ENCODE assay signal across 16 cellular contexts in genomic region chr5:80156156-80156555, GRCh38.
A peak's percentile ranks its signal among the peaks of the same experiment; 100 is the strongest.
DNase-seq lines count a peak whose midpoint lies in the region; ATAC-seq and TF ChIP-seq lines count a peak whose summit lies in the region.
"Had no signal": no experiment of that assay in that cellular context is flagged by ENCODE, and none has a peak within 500 bp of the region (broad histone marks: within the 10 kb centered on the region; RNA-seq: fewer than 3 reads in every experiment).

No MANE protein-coding gene starts in this region.

- H4K20me1 ChIP-seq in DND-41 (ENCODE audit: insufficient read depth, low read length): no peaks in the 10 kb centered on the region

- CTCF ChIA-PET in AG04449 (lab: Yijun Ruan, JAX): interaction anchor here (0.8 to 1.3 kb wide), 2 partner anchors 15 to 65 kb away, joined by 3 to 4 read pairs; no protein-coding TSS in a partner anchor

- H3K27me3 Mint-ChIP-seq in activated naive CD8-positive, alpha-beta T cell treated with anti-CD3 and anti-CD28 coated beads for 36 hours: no peaks in the 10 kb centered on the region
- H3K27me3 Mint-ChIP-seq in activated CD4-positive, alpha-beta T cell treated with anti-CD3 and anti-CD28 coated beads, Interleukin-2, amount 10 ng/mL, durations not matched to agents 24 days and 14 days: no peaks in the 10 kb centered on the region
- H3K27me3 Mint-ChIP-seq: activated CD4-positive, alpha-beta T cell treated with anti-CD3 and anti-CD28 coated beads for 36 hours had no signal

- intact Hi-C loops in testis (cut with DNase I; ENCODE audit: low total_unique reads): no loop called here
- intact Hi-C loops in activated CD4-positive, alpha-beta T cell treated with anti-CD3 and anti-CD28 coated beads, Interleukin-2, amount 10 ng/mL, durations not matched to agents 24 days and 14 days (cut with micrococcal nuclease): no loop called here

- no peak overlapping the region for H3K4me3 Mint-ChIP-seq in activated naive CD8-positive, alpha-beta T cell treated with anti-CD3 and anti-CD28 coated beads for 36 hours
- no peak overlapping the region for H3K4me3 Mint-ChIP-seq in activated CD4-positive, alpha-beta T cell treated with anti-CD3 and anti-CD28 coated beads, Interleukin-2, amount 10 ng/mL, durations not matched to agents 24 days and 14 days
- H3K4me3 Mint-ChIP-seq: activated CD4-positive, alpha-beta T cell treated with anti-CD3 and anti-CD28 coated beads for 36 hours; T-helper 2 cell treated with Interferon-gamma antibody and Interleukin-4, amounts not matched to agents 5 μg/mL and 100 μg/mL, for 36 hours had no signal

- peaks cover 68% of the 10 kb centered on the region for H3K36me3 ChIP-seq in DND-41 (ENCODE audit: insufficient read depth, low read length)
- H3K36me3 ChIP-seq in mesodermal cell (ENCODE audit: control insufficient read depth, insufficient read depth, low read length): peaks cover 16% of the 10 kb centered on the region
- no peaks in the 10 kb centered on the region for H3K36me3 ChIP-seq in testis (ENCODE audit: low read depth, missing control alignments)

- no peak overlapping the region for H3K4me3 ChIP-seq in AG04449 (ENCODE audit: low read depth, low read length)
- no peak overlapping the region for H3K4me3 ChIP-seq in DND-41 (ENCODE audit: low read depth in 1 of 2, low read length in 2 of 2)
- no peak overlapping the region for H3K4me3 ChIP-seq in mesodermal cell (ENCODE audit: extremely low read depth, insufficient read depth, low read length, poor library complexity, severe bottlenecking)
- H3K4me3 ChIP-seq in testis: no peak overlapping the region

- H3K36me3 Mint-ChIP-seq in activated naive CD8-positive, alpha-beta T cell treated with anti-CD3 and anti-CD28 coated beads for 36 hours: peaks cover 42% of the 10 kb centered on the region
- peaks cover 68% of the 10 kb centered on the region for H3K36me3 Mint-ChIP-seq in activated CD4-positive, alpha-beta T cell treated with anti-CD3 and anti-CD28 coated beads, Interleukin-2, amount 10 ng/mL, durations not matched to agents 24 days and 14 days (ENCODE audit: low read depth)

- H2AFZ ChIP-seq in DND-41 (ENCODE audit: low read depth, low read length): no peak overlapping the region

- no peak for ATAC-seq in DND-41 (ENCODE audit: insufficient read depth, low read depth)
- ATAC-seq in GM21723 (IDR thresholded peaks at IDR 0.05; ENCODE audit: unreplicated experiment): no peak
- ATAC-seq: activated CD4-positive, alpha-beta T cell treated with anti-CD3 and anti-CD28 coated beads for 36 hours; left colon had no signal

- H3K4me1 Mint-ChIP-seq in activated naive CD8-positive, alpha-beta T cell treated with anti-CD3 and anti-CD28 coated beads for 36 hours: peaks cover 61% of the 10 kb centered on the region
- peaks cover 22% of the 10 kb centered on the region for H3K4me1 Mint-ChIP-seq in activated CD4-positive, alpha-beta T cell treated with anti-CD3 and anti-CD28 coated beads, Interleukin-2, amount 10 ng/mL, durations not matched to agents 24 days and 14 days

- TF ChIP-seq POLR2A in testis (IDR thresholded peaks at IDR 0.05): no peak

- no peaks in the 10 kb centered on the region for H3K79me2 ChIP-seq in DND-41 (ENCODE audit: insufficient read depth, low read length)

- TF ChIP-seq CTCF in AG04449 (IDR thresholded peaks at IDR 0.05; ENCODE audit: insufficient read depth, low read length, missing control alignments) (no peak), DND-41 (IDR thresholded peaks at IDR 0.05; ENCODE audit: borderline replicate concordance, extremely low read depth, low read length, poor library complexity, severe bottlenecking) (no peak), testis (IDR thresholded peaks at IDR 0.05) (no peak)

- no peak overlapping the region for H3K9ac ChIP-seq in DND-41 (ENCODE audit: low read depth, low read length)

- POLR2A ChIA-PET in AG04449 (lab: Yijun Ruan, JAX): no interaction called here

- H3K27ac ChIP-seq in DND-41 (ENCODE audit: low read length) (0 out of 2 replicates have a peak overlapping the region, but pooled peaks have one; percentile 43), mesodermal cell (ENCODE audit: low read depth, low read length, severe bottlenecking) (peak overlapping the region; percentile 71), testis (no peak overlapping the region)
- H3K27ac ChIP-seq: HL-60 had no signal

- WGBS in mesodermal cell (ENCODE audit: insufficient coverage in 2 of 2), 2 experiments: 29 to 63% methylated on average over 2 to 3 of the region's 5 CpGs
- WGBS in testis, 2 donors: 40 to 48% methylated on average over 5 of the region's 5 CpGs

- H3K4me2 ChIP-seq in DND-41 (ENCODE audit: insufficient read depth, low read length): no peak overlapping the region

- no peaks in the 10 kb centered on the region for H3K9me3 ChIP-seq in DND-41 (ENCODE audit: insufficient read depth, low read length, severe bottlenecking)
- no peaks in the 10 kb centered on the region for H3K9me3 ChIP-seq in mesodermal cell (ENCODE audit: control insufficient read depth, low read length)
- no peaks in the 10 kb centered on the region for H3K9me3 ChIP-seq in testis

- H3K9me3 Mint-ChIP-seq in activated naive CD8-positive, alpha-beta T cell treated with anti-CD3 and anti-CD28 coated beads for 36 hours: no peaks in the 10 kb centered on the region
- no peaks in the 10 kb centered on the region for H3K9me3 Mint-ChIP-seq in activated CD4-positive, alpha-beta T cell treated with anti-CD3 and anti-CD28 coated beads, Interleukin-2, amount 10 ng/mL, durations not matched to agents 24 days and 14 days
- H3K9me3 Mint-ChIP-seq: T-helper 2 cell treated with Interferon-gamma antibody and Interleukin-4, amounts not matched to agents 5 μg/mL and 100 μg/mL, for 36 hours had no signal

- DNase-seq in AG04449 (ENCODE audit: low read depth, low spot score) (peak; percentile 41), DND-41 (no peak), testis (no peak)
- DNase-seq in activated naive CD8-positive, alpha-beta T cell treated with anti-CD3 and anti-CD28 coated beads for 36 hours: no peak
- no peak for DNase-seq in stimulated activated CD4-positive, alpha-beta T cell treated with anti-CD3 and anti-CD28 coated beads, Interleukin-15, amount 100 ng/mL, for 24 hours
- DNase-seq in activated CD4-positive, alpha-beta T cell treated with anti-CD3 and anti-CD28 coated beads, Interleukin-2, amount 10 ng/mL, durations not matched to agents 24 days and 14 days: no peak
- DNase-seq: activated CD4-positive, alpha-beta T cell treated with anti-CD3 and anti-CD28 coated beads for 36 hours; amniotic stem cell; Karpas-422; left colon; NCI-H1436; SIG-M5 had no signal

- no peaks in the 10 kb centered on the region for H3K4me1 ChIP-seq in DND-41 (ENCODE audit: insufficient read depth, low read length)
- peaks cover 5% of the 10 kb centered on the region for H3K4me1 ChIP-seq in mesodermal cell (ENCODE audit: control insufficient read depth, insufficient read depth, low read length, poor library complexity, severe bottlenecking)
- no peaks in the 10 kb centered on the region for H3K4me1 ChIP-seq in testis

- H3K27me3 ChIP-seq in DND-41 (ENCODE audit: insufficient read depth, low read length, poor library complexity): no peaks in the 10 kb centered on the region
- no peaks in the 10 kb centered on the region for H3K27me3 ChIP-seq in testis

- H3K27ac Mint-ChIP-seq in activated naive CD8-positive, alpha-beta T cell treated with anti-CD3 and anti-CD28 coated beads for 36 hours: peak overlapping the region; percentile 30
- H3K27ac Mint-ChIP-seq in activated CD4-positive, alpha-beta T cell treated with anti-CD3 and anti-CD28 coated beads, Interleukin-2, amount 10 ng/mL, durations not matched to agents 24 days and 14 days: no peak overlapping the region

Comparison
In these comparisons a context has a peak if more than half of its experiments do, and no peak if none do; other contexts are left out.
1. H3K27ac ChIP-seq: peak in DND-41 (single experiment) and mesodermal cell (single experiment); none in testis (0 of 2).